16 cellular contexts compared by ENCODE assay signal in genomic region chr12:9793774-9794395, GRCh38. TPM values are rescaled to one million over a fixed set of nuclear protein-coding genes. Genes with fewer than 3 reads are reported as not detected.
DNase-seq lines count a peak whose midpoint lies in the region; FAIRE-seq and TF ChIP-seq lines count a peak whose summit lies in the region.
"Had no signal": no experiment of that assay in that cellular context is flagged by ENCODE, and none has a peak within 500 bp of the region (broad histone marks: within the 10 kb centered on the region; RNA-seq: fewer than 3 reads in every experiment).

No MANE protein-coding gene starts in this region.

- no peaks in the 10 kb centered on the region for H3K79me2 ChIP-seq in astrocyte (ENCODE audit: insufficient read depth, low read length)

- H3K9me3 ChIP-seq in astrocyte (ENCODE audit: insufficient read depth, low read depth, low read length) (no peaks in the 10 kb centered on the region), mesenchymal stem cell (ENCODE audit: control insufficient read depth, low read length) (peaks cover 4% of the 10 kb centered on the region)

- H3K9ac ChIP-seq in astrocyte (ENCODE audit: low read length), result no peak overlapping the region
- H3K9ac ChIP-seq in mesenchymal stem cell (ENCODE audit: low read length), result no peak overlapping the region

- no peaks in the 10 kb centered on the region for H3K79me1 ChIP-seq in mesenchymal stem cell (replicated peaks; ENCODE audit: low read length, poor library complexity, severe bottlenecking)

- no peak overlapping the region for H2AK5ac ChIP-seq in mesenchymal stem cell (ENCODE audit: low read length, severe bottlenecking)

- no peaks in the 10 kb centered on the region for H3K9me3 Mint-ChIP-seq in astrocyte (ENCODE audit: unreplicated experiment)

- FAIRE-seq in GM12892 (lab: Jason Lieb, UNC) (peak; percentile 70), astrocyte (lab: Jason Lieb, UNC) (no peak)
- FAIRE-seq: bronchial epithelial cell had no signal

- peaks cover 12% of the 10 kb centered on the region for H3K4me1 ChIP-seq in astrocyte (ENCODE audit: insufficient read depth, low read length)
- H3K4me1 ChIP-seq in mesenchymal stem cell (ENCODE audit: control insufficient read depth, insufficient read depth, low read depth, low read length), result no peaks in the 10 kb centered on the region

- DNase-seq in AML-193 (lab: John Stamatoyannopoulos, UW) (peak; percentile 91 to 93), GM12892 (ENCODE audit: insufficient read length) (no peak), OCI-M1 (lab: John Stamatoyannopoulos, UW) (peak; percentile 91), astrocyte (ENCODE audit: low read depth) (no peak), mesenchymal stem cell (no peak), retina (no peak), iPS-NIHi7 (ENCODE audit: extremely low spot score) (no peak), DMS79 treated with DMSO at 0.1 percent for 48 hours (lab: John Stamatoyannopoulos, UW) (no peak)
- DNase-seq: hypothalamus; NCI-H187; stimulated activated CD8-positive, alpha-beta memory T cell treated with anti-CD3 and anti-CD28 coated beads, Interleukin-4, amount 100 ng/mL, for 48 hours had no signal

- no peak overlapping the region for H3K4me3 ChIP-seq in astrocyte (ENCODE audit: insufficient read depth, low read depth, low read length)
- no peak overlapping the region for H3K4me3 ChIP-seq in mesenchymal stem cell (ENCODE audit: insufficient read depth in 1 of 2, low read depth in 1 of 2, low read length in 2 of 2)
- H3K4me3 ChIP-seq: lung had no signal

- no peak overlapping the region for H3K23ac ChIP-seq in mesenchymal stem cell (ENCODE audit: low read length in 2 of 2)

- no peak overlapping the region for H2BK15ac ChIP-seq in mesenchymal stem cell (ENCODE audit: low read depth, poor library complexity, severe bottlenecking)

- no peak for TF ChIP-seq POLR2A in GM12892 (IDR thresholded peaks at IDR 0.05; ENCODE audit: low read depth, low read length)

- H2BK120ac ChIP-seq in mesenchymal stem cell (ENCODE audit: low read depth, low read length), result no peak overlapping the region

- H3K4me2 ChIP-seq in astrocyte (ENCODE audit: low read length), result peak overlapping the region; percentile 66
- no peak overlapping the region for H3K4me2 ChIP-seq in mesenchymal stem cell (ENCODE audit: low read length, poor library complexity, severe bottlenecking)

- no peaks in the 10 kb centered on the region for H3K36me3 ChIP-seq in astrocyte (ENCODE audit: insufficient read depth, low read length)
- no peaks in the 10 kb centered on the region for H3K36me3 ChIP-seq in mesenchymal stem cell (ENCODE audit: control insufficient read depth in 1 of 2, insufficient read depth in 2 of 2, low read depth in 1 of 2, low read length in 2 of 2)

- H2BK12ac ChIP-seq in mesenchymal stem cell (ENCODE audit: low read length in 2 of 2), result no peak overlapping the region

- no peak overlapping the region for H3K27ac Mint-ChIP-seq in astrocyte (ENCODE audit: unreplicated experiment)

- H4K91ac ChIP-seq in mesenchymal stem cell (ENCODE audit: low read length), result no peak overlapping the region

- TF ChIP-seq CTCF in astrocyte (IDR thresholded peaks at IDR 0.05; ENCODE audit: insufficient read depth, low read depth, low read length), result no peak

- H3K27me3 ChIP-seq in astrocyte (ENCODE audit: insufficient read depth, low read length) (no peaks in the 10 kb centered on the region), mesenchymal stem cell (ENCODE audit: control insufficient read depth in 1 of 2, insufficient read depth in 1 of 2, low read length in 2 of 2) (no peaks in the 10 kb centered on the region)

- no peak overlapping the region for H3K14ac ChIP-seq in mesenchymal stem cell (ENCODE audit: low read length in 2 of 2)

- no peak overlapping the region for H3K18ac ChIP-seq in mesenchymal stem cell (ENCODE audit: low read depth in 1 of 2, low read length in 2 of 2)

- no peaks in the 10 kb centered on the region for H3K36me3 Mint-ChIP-seq in astrocyte (ENCODE audit: low read depth, unreplicated experiment)

- no peak overlapping the region for H4K8ac ChIP-seq in mesenchymal stem cell (ENCODE audit: low read length)

- WGBS in mesenchymal stem cell, result 90% methylated on average over 4 of the region's 8 CpGs

- H3K4me1 Mint-ChIP-seq in astrocyte (ENCODE audit: low read depth, unreplicated experiment), result peaks cover 15% of the 10 kb centered on the region

- no peak overlapping the region for H2BK5ac ChIP-seq in mesenchymal stem cell (ENCODE audit: low read depth, low read length, poor library complexity, severe bottlenecking)

- no peaks in the 10 kb centered on the region for H3K27me3 Mint-ChIP-seq in astrocyte (ENCODE audit: low read depth, unreplicated experiment)

- no peak overlapping the region for H3K4me3 Mint-ChIP-seq in astrocyte (ENCODE audit: unreplicated experiment)

- H4K20me1 ChIP-seq in astrocyte (ENCODE audit: insufficient read depth, low read length), result no peaks in the 10 kb centered on the region

- no peak overlapping the region for H3K4ac ChIP-seq in mesenchymal stem cell (ENCODE audit: low read depth in 1 of 2, low read length in 2 of 2)

- peak overlapping the region; percentile 64 for H3K27ac ChIP-seq in astrocyte (ENCODE audit: low read depth, low read length)
- no peak overlapping the region for H3K27ac ChIP-seq in mesenchymal stem cell (ENCODE audit: low read length, poor library complexity, severe bottlenecking)
- H3K27ac ChIP-seq: epithelial cell of prostate had no signal

- no peak overlapping the region for H2AFZ ChIP-seq in astrocyte (ENCODE audit: low read depth, low read length)
- no peak overlapping the region for H2AFZ ChIP-seq in mesenchymal stem cell (ENCODE audit: low read depth, low read length)

RNA-seq across cellular contexts. Expression of gene CD69, which starts 33.2 kb away (rescaled TPM):
- polyA plus RNA-seq in GM12892 (2012; ENCODE audit: missing spikeins), result 59.9 TPM
- 0.18 TPM in 1 of 2 replicates, not detected in the other for total RNA-seq in astrocyte
- polyA plus RNA-seq in mesenchymal stem cell (2013, experiment 1 of 2), result 4.8 TPM
- polyA plus RNA-seq in mesenchymal stem cell (2013, experiment 2 of 2), result 5.2 TPM
- total RNA-seq: bronchial epithelial cell, osteocyte had no signal

RNA-seq across cellular contexts. Expression of gene KLRF1, which starts 33.4 kb away (rescaled TPM):
- polyA plus RNA-seq in GM12892 (2012; ENCODE audit: missing spikeins), result not detected
- total RNA-seq in astrocyte, result not detected in 2 replicates
- not detected for polyA plus RNA-seq in mesenchymal stem cell (2013, experiment 1 of 2)
- 0.10 TPM for polyA plus RNA-seq in mesenchymal stem cell (2013, experiment 2 of 2)
- total RNA-seq: bronchial epithelial cell, HT1080, osteocyte had no signal

Comparison
In these comparisons a context has a peak if more than half of its experiments do, and no peak if none do; other contexts are left out.
1. DNase-seq: peak in AML-193 (2 of 2) and OCI-M1 (single experiment); none in GM12892 (single experiment), astrocyte (single experiment), mesenchymal stem cell (single experiment), retina (single experiment), iPS-NIHi7 (single experiment) and DMS79 treated with DMSO at 0.1 percent for 48 hours (single experiment).